ENCODE assay signal across 8 cellular contexts in the genomic region with DNA sequence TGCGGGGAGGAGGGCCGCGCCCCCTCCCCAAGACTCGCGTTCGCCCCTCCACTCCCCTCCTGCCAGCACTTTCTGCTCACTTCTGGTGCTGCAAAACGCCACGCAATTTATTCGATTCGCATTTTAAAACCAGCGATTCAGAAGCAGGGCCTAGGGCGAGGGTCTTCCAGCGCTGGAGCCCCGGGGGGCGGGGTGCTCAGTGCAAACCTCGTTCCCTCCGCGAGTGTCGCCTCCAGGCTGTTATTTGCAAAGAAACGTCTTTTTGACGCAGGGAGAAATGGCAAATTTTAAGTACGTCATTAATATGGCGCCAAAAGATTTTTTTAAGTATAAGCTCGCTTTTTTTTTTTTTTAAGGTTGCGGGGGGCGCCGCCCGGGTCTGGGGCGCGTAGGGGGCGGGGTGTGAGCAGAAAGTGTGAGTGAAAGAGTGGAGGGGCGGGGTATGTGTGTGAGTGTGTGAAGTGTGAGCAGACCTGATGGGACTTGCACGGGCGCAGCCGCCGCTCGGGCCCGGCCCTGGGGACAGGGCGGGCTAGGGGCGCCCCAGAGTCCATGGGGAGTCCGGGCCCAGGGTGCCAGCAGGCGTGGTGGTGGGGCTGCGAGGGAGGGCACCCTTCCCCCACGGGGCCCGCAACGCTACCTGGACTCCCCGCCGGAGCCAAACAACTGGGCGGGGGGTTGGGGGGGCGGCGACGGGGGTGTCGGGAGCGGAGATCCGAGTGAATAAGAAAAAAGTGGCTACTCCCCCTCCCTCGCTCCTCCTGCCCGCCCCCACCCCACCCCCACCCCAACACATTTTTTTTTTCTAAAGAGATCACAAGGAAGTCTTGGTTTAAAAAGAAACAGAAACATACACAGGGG. TPM values are rescaled to one million over a fixed set of nuclear protein-coding genes. Genes with fewer than 3 reads are reported as not detected.
A peak's percentile ranks its signal among the peaks of the same experiment; 100 is the strongest.
DNase-seq lines count a peak whose midpoint lies in the region; ATAC-seq, FAIRE-seq and TF ChIP-seq lines count a peak whose summit lies in the region.

A gene (plus strand): TSS at position 845 of the 861 bp plus-strand sequence. CDS start 10,188 bp downstream, outside the sequence.

- H4K91ac ChIP-seq in neuronal stem cell (ENCODE audit: low read depth, low read length, poor library complexity): no peak within 1 kb of the TSS

- H3K4me1 ChIP-seq in SJSA1 (replicated peaks): peaks cover 28% of the 10 kb centered on the region
- peaks cover 4 to 14% of the 10 kb centered on the region in 2 donors for H3K4me1 ChIP-seq in neuronal stem cell (ENCODE audit: control insufficient read depth in 2 of 2, insufficient read depth in 1 of 2, low read depth in 1 of 2, low read length in 2 of 2)

- H3K9ac ChIP-seq in neuronal stem cell (ENCODE audit: low read depth, low read length, poor library complexity): peak within 1 kb of the TSS; percentile 83

- no CpG with 5 or more reads among the region's 57 CpGs for WGBS in neuronal stem cell (ENCODE audit: extremely low coverage in 2 of 2, insufficient read length in 2 of 2, insufficient replicate concordance in 1 of 2), 2 donors

- H3K27ac ChIP-seq in SJSA1 (peak within 1 kb of the TSS; percentile 75), neuronal stem cell (replicated peaks; ENCODE audit: low read length) (no peak within 1 kb of the TSS)

- peak within 1 kb of the TSS; percentile 45 for H3K23ac ChIP-seq in neuronal stem cell (ENCODE audit: low read depth, low read length, poor library complexity)

- H3K4ac ChIP-seq in neuronal stem cell (ENCODE audit: low read length): no peak within 1 kb of the TSS

- peak within 1 kb of the TSS; percentile 95 for H3K18ac ChIP-seq in neuronal stem cell (ENCODE audit: low read length)

- H4K8ac ChIP-seq in neuronal stem cell (ENCODE audit: low read depth, low read length): no peak within 1 kb of the TSS

- H2BK15ac ChIP-seq in neuronal stem cell (ENCODE audit: low read length): peak within 1 kb of the TSS; percentile 55

- no peak for FAIRE-seq in frontal cortex (lab: Jason Lieb, UNC)

- peak within 1 kb of the TSS; percentile 71 for H2BK5ac ChIP-seq in neuronal stem cell (ENCODE audit: low read length)

- peak; percentile 72 to 80 for DNase-seq in AML-193 (lab: John Stamatoyannopoulos, UW)
- peak; percentile 77 for DNase-seq in HT-29 (ENCODE audit: low spot score)
- peak; percentile 60 to 71 for DNase-seq in SJSA1 (ENCODE audit: low read depth in 1 of 2, low spot score in 2 of 2)
- peak; percentile 73 for DNase-seq in activated naive CD4-positive, alpha-beta T cell treated with Interleukin-2 at 50 U/mL for 16 hours
- peak; percentile 66 to 82 for DNase-seq in frontal cortex (ENCODE audit: low spot score in 2 of 2)
- DNase-seq in neuronal stem cell (ENCODE audit: low spot score): no peak

- H3K9me3 ChIP-seq in SJSA1 (replicated peaks): no peaks in the 10 kb centered on the region
- no peaks in the 10 kb centered on the region for H3K9me3 ChIP-seq in neuronal stem cell (replicated peaks in 1 of 2; ENCODE audit: control insufficient read depth in 2 of 2, insufficient read depth in 1 of 2, low read depth in 1 of 2, low read length in 2 of 2)

- H3K36me3 ChIP-seq in SJSA1 (no peaks in the 10 kb centered on the region), neuronal stem cell (replicated peaks in 1 of 2; ENCODE audit: control insufficient read depth in 2 of 2, insufficient read depth in 2 of 2, low read length in 2 of 2) (no peaks in the 10 kb centered on the region)

- H2AFZ ChIP-seq in neuronal stem cell (ENCODE audit: low read length): peak within 1 kb of the TSS; percentile 98

- peak within 1 kb of the TSS; percentile 94 for H3K4me2 ChIP-seq in neuronal stem cell (ENCODE audit: insufficient read depth, low read length, poor library complexity, severe bottlenecking)

- H3K4me3 ChIP-seq in SJSA1 (peak within 1 kb of the TSS; percentile 62), neuronal stem cell (ENCODE audit: low read length in 2 of 2) (peak within 1 kb of the TSS; percentile 79 to 85)

- H2BK120ac ChIP-seq in neuronal stem cell (ENCODE audit: low read depth, low read length): peak within 1 kb of the TSS; percentile 27

- ATAC-seq in GM19025 (IDR thresholded peaks at IDR 0.05; ENCODE audit: low read depth, unreplicated experiment): peak; percentile 42

- no peak for TF ChIP-seq CTCF in subcutaneous adipose tissue (IDR thresholded peaks at IDR 0.05; ENCODE audit: low read depth)

- no peaks in the 10 kb centered on the region for H3K79me1 ChIP-seq in neuronal stem cell (ENCODE audit: low read depth, low read length)

- H3K27me3 ChIP-seq in SJSA1 (replicated peaks): peaks cover 10% of the 10 kb centered on the region
- H3K27me3 ChIP-seq in neuronal stem cell (ENCODE audit: control insufficient read depth in 3 of 3, insufficient read depth in 3 of 3, low read depth in 1 of 3, low read length in 3 of 3): peaks cover 11 to 65% (median 34%) of the 10 kb centered on the region in 3 experiments

- H2AK5ac ChIP-seq in neuronal stem cell (ENCODE audit: low read depth, low read length): peak within 1 kb of the TSS; percentile 76

- H2BK12ac ChIP-seq in neuronal stem cell (ENCODE audit: low read length): no peak within 1 kb of the TSS

- H3K14ac ChIP-seq in neuronal stem cell (ENCODE audit: low read length): no peak within 1 kb of the TSS

RNA-seq across cellular contexts. Expression of the gene that starts here (rescaled TPM):
- 47.6 and 50.1 TPM in 2 replicates for total RNA-seq in HT-29 (2014; rRNA removed; shearing (Covaris generic))
- 12.5 and 14.6 TPM in 2 replicates for total RNA-seq in SJSA1 (2014; rRNA removed; shearing (Covaris generic))
- total RNA-seq in frontal cortex (2.4 TPM), subcutaneous adipose tissue (10 to 100 TPM; 18.3 to 87.4 (median 48.2) TPM)
- 1.5 TPM for polyA plus RNA-seq in neuronal stem cell (2013, experiment 1 of 2)
- polyA plus RNA-seq in neuronal stem cell (2013, experiment 2 of 2): 1.3 TPM
